Comparison of ENCODE assay signal across 1 cellular context in genomic region chr1:1522536-1522935, GRCh38. TPM values are rescaled to one million over a fixed set of nuclear protein-coding genes. Genes with fewer than 3 reads are reported as not detected.
"Had no signal": no experiment of that assay in that cellular context is flagged by ENCODE, and none has a peak within 500 bp of the region (broad histone marks: within the 10 kb centered on the region; RNA-seq: fewer than 3 reads in every experiment).

No MANE protein-coding gene starts in this region.

RNA-seq across cellular contexts. Expression of gene TMEM240, which starts 17.9 kb away (rescaled TPM):
- total RNA-seq: RPMI7951 had no signal
